ENCODE assay signal across 13 cellular contexts in genomic region chr12:12405882-12406281, GRCh38. TPM values are rescaled to one million over a fixed set of nuclear protein-coding genes. Genes with fewer than 3 reads are reported as not detected.
A peak's percentile ranks its signal among the peaks of the same experiment; 100 is the strongest.
DNase-seq lines count a peak whose midpoint lies in the region; ATAC-seq and TF ChIP-seq lines count a peak whose summit lies in the region.
"Had no signal": no experiment of that assay in that cellular context is flagged by ENCODE, and none has a peak within 500 bp of the region (broad histone marks: within the 10 kb centered on the region; RNA-seq: fewer than 3 reads in every experiment).

No MANE protein-coding gene starts in this region.

- H3K4me1 Mint-ChIP-seq in glutamatergic neuron (ENCODE audit: low read depth, unreplicated experiment) (no peaks in the 10 kb centered on the region), type B pancreatic cell (ENCODE audit: unreplicated experiment) (peaks cover 11% of the 10 kb centered on the region)

- DNase-seq in Right ventricle myocardium superior (no peak), left cardiac atrium (no peak), cerebellar nuclear complex (lab: John Stamatoyannopoulos, UW) (peak; percentile 31), lower lobe of right lung (peak; percentile 76), upper lobe of right lung (peak; percentile 81), glutamatergic neuron (no peak), type B pancreatic cell (ENCODE audit: extremely low spot score, unreplicated experiment) (no peak)
- DNase-seq: activated T-cell treated with anti-CD3 and anti-CD28 coated beads, Interleukin-2, amount 50 U/mL, for 4 hours; EL; NCI-H526 treated with DMSO at 0.1 percent for 48 hours had no signal

- no peaks in the 10 kb centered on the region for H3K9me3 Mint-ChIP-seq in glutamatergic neuron (ENCODE audit: unreplicated experiment)
- H3K9me3 Mint-ChIP-seq in type B pancreatic cell = peaks cover 6% of the 10 kb centered on the region

- TF ChIP-seq CTCF in lower lobe of right lung (IDR thresholded peaks at IDR 0.05) (no peak), upper lobe of right lung (IDR thresholded peaks at IDR 0.05) (no peak), glutamatergic neuron (IDR thresholded peaks at IDR 0.05; ENCODE audit: partially characterized antibody, unreplicated experiment) (no peak), type B pancreatic cell (conservative IDR thresholded peaks at IDR 0.05) (no peak)

- ATAC-seq in Right ventricle myocardium superior (ENCODE audit: poor library complexity) = peak; percentile 85
- no peak for ATAC-seq in left cardiac atrium
- ATAC-seq in lower lobe of right lung = peak; percentile 92
- ATAC-seq in upper lobe of right lung = peak; percentile 92
- ATAC-seq in HG02759 (IDR thresholded peaks at IDR 0.05; ENCODE audit: unreplicated experiment) = no peak
- ATAC-seq: activated T-cell treated with anti-CD3 and anti-CD28 coated beads, Interleukin-2, amount 50 U/mL, for 4 hours had no signal

- H3K36me3 Mint-ChIP-seq in glutamatergic neuron (ENCODE audit: unreplicated experiment) (peaks cover 6% of the 10 kb centered on the region), type B pancreatic cell (peaks cover 18% of the 10 kb centered on the region)

- H3K36me3 ChIP-seq in lower lobe of right lung (no peaks in the 10 kb centered on the region), upper lobe of right lung (no peaks in the 10 kb centered on the region)
- H3K36me3 ChIP-seq: cardiac muscle cell, suprapubic skin had no signal

- H3K9me3 ChIP-seq in lower lobe of right lung (no peaks in the 10 kb centered on the region), upper lobe of right lung (no peaks in the 10 kb centered on the region)
- H3K9me3 ChIP-seq: suprapubic skin had no signal

- no peaks in the 10 kb centered on the region for H3K27me3 Mint-ChIP-seq in glutamatergic neuron (ENCODE audit: unreplicated experiment)
- H3K27me3 Mint-ChIP-seq in type B pancreatic cell = no peaks in the 10 kb centered on the region

- peak overlapping the region; percentile 54 for H3K27ac ChIP-seq in lower lobe of right lung
- peak overlapping the region; percentile 72 for H3K27ac ChIP-seq in upper lobe of right lung
- H3K27ac ChIP-seq: cardiac muscle cell, suprapubic skin had no signal

- no peaks in the 10 kb centered on the region for H3K27me3 ChIP-seq in lower lobe of right lung (ENCODE audit: low read depth)
- H3K27me3 ChIP-seq in upper lobe of right lung = no peaks in the 10 kb centered on the region
- H3K27me3 ChIP-seq: cardiac muscle cell, suprapubic skin had no signal

- H3K27ac Mint-ChIP-seq in glutamatergic neuron (ENCODE audit: unreplicated experiment) = no peak overlapping the region
- no peak overlapping the region for H3K27ac Mint-ChIP-seq in type B pancreatic cell

- peaks cover 11% of the 10 kb centered on the region for H3K4me1 ChIP-seq in lower lobe of right lung
- peaks cover 23% of the 10 kb centered on the region for H3K4me1 ChIP-seq in upper lobe of right lung

- no peak overlapping the region for H3K4me3 Mint-ChIP-seq in glutamatergic neuron (ENCODE audit: unreplicated experiment)
- no peak overlapping the region for H3K4me3 Mint-ChIP-seq in type B pancreatic cell
- H3K4me3 Mint-ChIP-seq: activated T-cell treated with anti-CD3 and anti-CD28 coated beads, Interleukin-2, amount 50 U/mL, for 4 hours had no signal

- H3K4me3 ChIP-seq in lower lobe of right lung (no peak overlapping the region), upper lobe of right lung (no peak overlapping the region)
- H3K4me3 ChIP-seq: cardiac muscle cell, suprapubic skin had no signal

- intact Hi-C loops in Right ventricle myocardium superior (cut with DNase I) (no loop called here), left cardiac atrium (cut with DNase I) (no loop called here), lower lobe of right lung (cut with DNase I) (no loop called here), upper lobe of right lung (cut with DNase I) (no loop called here)

RNA-seq across cellular contexts. Expression of gene BORCS5, which starts 49.0 kb away (rescaled TPM):
- 7.8 TPM for total RNA-seq in Right ventricle myocardium superior
- total RNA-seq in left cardiac atrium = 10 to 100 TPM in 1 of 2 donors, 1 to 10 TPM in 1; 7.4 to 10.5 TPM
- 10.1 TPM for total RNA-seq in lower lobe of right lung
- total RNA-seq in upper lobe of right lung = 14.0 TPM
- total RNA-seq in glutamatergic neuron (ENCODE audit: unreplicated experiment) = 30.2 TPM
- 14.4 and 20.1 TPM in 2 replicates for total RNA-seq in type B pancreatic cell (ENCODE audit: low replicate concordance)

RNA-seq across cellular contexts. Expression of gene MANSC1, which starts 55.8 kb away (rescaled TPM):
- total RNA-seq in Right ventricle myocardium superior (7.9 TPM), left cardiac atrium (10 to 100 TPM; 12.0 to 18.5 TPM), lower lobe of right lung (23.7 TPM), upper lobe of right lung (26.4 TPM), glutamatergic neuron (ENCODE audit: unreplicated experiment) (2.0 TPM), type B pancreatic cell (ENCODE audit: low replicate concordance) (16.8 and 77.1 TPM in 2 replicates)

Comparison
In these comparisons a context has a peak if more than half of its experiments do, and no peak if none do; other contexts are left out.
1. ATAC-seq: peak in Right ventricle myocardium superior (single experiment), lower lobe of right lung (2 of 2) and upper lobe of right lung (single experiment); none in left cardiac atrium (0 of 2) and HG02759 (single experiment).
2. DNase-seq: peak in cerebellar nuclear complex (2 of 2), lower lobe of right lung (single experiment) and upper lobe of right lung (single experiment); none in Right ventricle myocardium superior (single experiment), left cardiac atrium (single experiment), glutamatergic neuron (single experiment) and type B pancreatic cell (single experiment).